ENCODE assay signal across 8 cellular contexts in the genomic region with DNA sequence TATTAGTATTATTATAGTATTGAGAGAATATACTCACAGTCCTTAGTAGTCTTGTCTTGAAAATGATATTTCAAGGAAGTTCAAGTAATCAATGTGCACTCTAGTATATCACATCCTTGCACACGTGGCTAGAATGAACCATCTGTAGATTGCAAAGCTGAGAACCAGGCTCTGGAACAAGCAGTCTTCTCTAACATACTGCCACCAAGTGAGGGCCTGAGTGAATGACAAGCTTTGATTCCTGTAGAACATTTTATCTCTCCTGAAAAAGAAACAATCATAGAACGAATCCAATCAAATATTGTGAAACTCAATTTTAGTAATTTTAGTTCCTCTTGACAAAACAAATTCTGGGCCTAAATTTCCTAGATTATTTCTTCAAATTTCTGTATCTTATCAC. TPM values are rescaled to one million over a fixed set of nuclear protein-coding genes. Genes with fewer than 3 reads are reported as not detected.
A peak's percentile ranks its signal among the peaks of the same experiment; 100 is the strongest.
DNase-seq lines count a peak whose midpoint lies in the region; ATAC-seq and TF ChIP-seq lines count a peak whose summit lies in the region.

No MANE protein-coding gene starts in this region.

- in situ Hi-C loops in SK-MEL-5 (cut with HindIII; ENCODE audit: low pct_unique_long_range_greater_than_20kb, low sequenced_read_pairs), result no loop called here

- ATAC-seq in HG02763 (IDR thresholded peaks at IDR 0.05; ENCODE audit: unreplicated experiment) (peak; percentile 48), left lung (peak; percentile 68), GM19035 (IDR thresholded peaks at IDR 0.05; ENCODE audit: unreplicated experiment) (no peak)

- DNase-seq in ELR (ENCODE audit: low read depth) (peak; percentile 53), SK-MEL-5 (ENCODE audit: low read depth, low spot score) (peak; percentile 69), left lung (no peak), prostate gland (ENCODE audit: low spot score) (no peak), 8988T (no peak)
- no peak for DNase-seq in effector CD8-positive, alpha-beta T cell (lab: John Stamatoyannopoulos, UW)

- H3K27me3 ChIP-seq in left lung (no peaks in the 10 kb centered on the region), prostate gland (replicated peaks; ENCODE audit: insufficient read depth) (no peaks in the 10 kb centered on the region)

- no peaks in the 10 kb centered on the region for H3K36me3 ChIP-seq in left lung
- no peaks in the 10 kb centered on the region for H3K36me3 ChIP-seq in prostate gland

- H3K27ac ChIP-seq in left lung, result no peak overlapping the region
- H3K27ac ChIP-seq in prostate gland, result no peak overlapping the region

- H3K4me3 ChIP-seq in left lung (no peak overlapping the region), prostate gland (no peak overlapping the region)

- 57% methylated on average over 2 of the region's 2 CpGs for WGBS in prostate gland

- TF ChIP-seq POLR2A in prostate gland (IDR thresholded peaks at IDR 0.05), result no peak

- H3K4me1 ChIP-seq in left lung (no peaks in the 10 kb centered on the region), prostate gland (replicated peaks) (no peaks in the 10 kb centered on the region)

- TF ChIP-seq CTCF in left lung (IDR thresholded peaks at IDR 0.05) (peak in 1 of 2 donors; percentile 22), prostate gland (IDR thresholded peaks at IDR 0.05) (peak in 1 of 4 experiments; percentile 24)

- intact Hi-C loops in left lung (cut with DNase I) (no loop called here), prostate gland (cut with DNase I) (no loop called here)

- H3K9me3 ChIP-seq in left lung (no peaks in the 10 kb centered on the region), prostate gland (no peaks in the 10 kb centered on the region)

RNA-seq across cellular contexts. Expression of a gene that starts 55.3 kb away (rescaled TPM):
- total RNA-seq in SK-MEL-5 (2014; rRNA removed; shearing (Covaris generic)), result not detected in 2 replicates
- not detected in 2 replicates for polyA plus RNA-seq in SK-MEL-5 (2015; cell fraction: cytosol; rRNA removed)
- polyA plus RNA-seq in SK-MEL-5 (2015; cell fraction: nucleus; rRNA removed), result not detected in 2 replicates
- not detected for total RNA-seq in left lung
- total RNA-seq in prostate gland, result not detected

Comparison
In these comparisons a context has a peak if more than half of its experiments do, and no peak if none do; other contexts are left out.
1. DNase-seq: peak in ELR (single experiment) and SK-MEL-5 (single experiment); none in left lung (0 of 2), prostate gland (single experiment), effector CD8-positive, alpha-beta T cell (single experiment) and 8988T (single experiment).